20 cellular contexts compared by ENCODE assay signal in the genomic region with DNA sequence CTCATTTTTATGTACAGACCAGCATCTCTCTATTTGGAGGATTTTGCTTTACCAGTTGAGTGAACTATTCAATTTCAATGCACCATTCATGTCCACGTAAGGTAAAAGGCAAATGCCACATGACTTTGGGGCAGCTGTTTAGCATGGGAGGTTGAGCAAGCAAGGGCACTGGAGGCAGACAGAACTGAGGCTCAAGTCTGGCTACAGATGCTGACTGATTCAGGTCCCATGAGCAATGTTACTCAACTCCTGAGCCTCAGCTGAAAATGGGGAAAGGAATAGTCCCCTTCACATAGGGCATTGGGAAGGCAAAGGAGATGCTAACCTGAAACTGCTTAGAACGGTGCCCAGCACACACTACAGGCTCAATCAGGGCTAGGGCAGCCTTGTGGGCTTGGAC.
DNase-seq lines count a peak whose midpoint lies in the region; ATAC-seq and TF ChIP-seq lines count a peak whose summit lies in the region.
"Had no signal": no experiment of that assay in that cellular context is flagged by ENCODE, and none has a peak within 500 bp of the region (broad histone marks: within the 10 kb centered on the region; RNA-seq: fewer than 3 reads in every experiment).

No MANE protein-coding gene starts in this region.

- H3K4me3 Mint-ChIP-seq in effector memory CD8-positive, alpha-beta T cell: no peak overlapping the region
- H3K4me3 Mint-ChIP-seq: CD8-positive, alpha-beta memory T cell had no signal

- H3K4me3 ChIP-seq in AG10803 (ENCODE audit: low read length) (no peak overlapping the region), choroid plexus epithelial cell (ENCODE audit: low read depth, low read length) (no peak overlapping the region), osteoblast (ENCODE audit: insufficient read depth, low read length) (no peak overlapping the region), colonic mucosa (no peak overlapping the region)
- H3K4me3 ChIP-seq: MG63, SJSA1 had no signal

- peaks cover 3% of the 10 kb centered on the region for H3K36me3 Mint-ChIP-seq in effector memory CD8-positive, alpha-beta T cell (ENCODE audit: insufficient read depth)

- H3K36me3 ChIP-seq in osteoblast (ENCODE audit: insufficient read depth, low read length) (no peaks in the 10 kb centered on the region), colonic mucosa (no peaks in the 10 kb centered on the region)
- H3K36me3 ChIP-seq: MG63, SJSA1 had no signal

- DNase-seq in AG10803 (ENCODE audit: low read depth): peak; percentile 21
- peak; percentile 26 for DNase-seq in LHCN-M2 (ENCODE audit: low read depth)
- peak; percentile 8 for DNase-seq in choroid plexus epithelial cell (ENCODE audit: low read depth)
- peak; percentile 69 for DNase-seq in osteoblast (ENCODE audit: insufficient read length, low spot score, missing footprints)
- no peak for DNase-seq in KG1 (lab: John Stamatoyannopoulos, UW)
- no peak for DNase-seq in effector memory CD8-positive, alpha-beta T cell
- no peak for DNase-seq in colonic mucosa
- DNase-seq: C1 segment of cervical spinal cord; CD8-positive, alpha-beta memory T cell; DMS79; MG63; NCI-H1105; NCI-H2081; NCI-H2171 treated with DMSO at 0.1 percent for 48 hours; NCI-H446; NCI-H69 had no signal

- no peak for TF ChIP-seq CTCF in AG10803 (conservative IDR thresholded peaks at IDR 0.05; ENCODE audit: low read length)
- TF ChIP-seq CTCF in choroid plexus epithelial cell (conservative IDR thresholded peaks at IDR 0.05; ENCODE audit: low read depth, low read length): no peak
- TF ChIP-seq CTCF in osteoblast (IDR thresholded peaks at IDR 0.05; ENCODE audit: extremely low read depth, low read depth, low read length): no peak
- no peak for TF ChIP-seq CTCF in colonic mucosa (IDR thresholded peaks at IDR 0.05)

- no peak overlapping the region for H3K27ac Mint-ChIP-seq in effector memory CD8-positive, alpha-beta T cell

- no peaks in the 10 kb centered on the region for H3K9me3 Mint-ChIP-seq in effector memory CD8-positive, alpha-beta T cell
- H3K9me3 Mint-ChIP-seq: CD8-positive, alpha-beta memory T cell had no signal

- H3K4me1 Mint-ChIP-seq in effector memory CD8-positive, alpha-beta T cell (ENCODE audit: low read depth in 2 of 2): peaks cover 0 to 6% of the 10 kb centered on the region in 2 donors

- H3K9ac ChIP-seq in colonic mucosa (ENCODE audit: low read depth in 2 of 2, low read length in 2 of 2): no peak overlapping the region

- ATAC-seq in HG02840 (IDR thresholded peaks at IDR 0.05; ENCODE audit: low FRiP score, unreplicated experiment): no peak
- no peak for ATAC-seq in effector memory CD8-positive, alpha-beta T cell (replicated peaks)
- ATAC-seq: HepG2, Panc1 had no signal

- H3K79me2 ChIP-seq in osteoblast (ENCODE audit: insufficient read depth, low read length): no peaks in the 10 kb centered on the region

- H3K4me1 ChIP-seq in osteoblast (ENCODE audit: insufficient read depth, low read length) (peaks cover 7% of the 10 kb centered on the region), colonic mucosa (no peaks in the 10 kb centered on the region)
- H3K4me1 ChIP-seq: SJSA1 had no signal

- no peak overlapping the region for H3K4me2 ChIP-seq in osteoblast (ENCODE audit: insufficient read depth, low read length)

- H3K9me3 ChIP-seq in osteoblast (ENCODE audit: low read depth, low read length) (no peaks in the 10 kb centered on the region), colonic mucosa (no peaks in the 10 kb centered on the region)
- H3K9me3 ChIP-seq: MG63, SJSA1 had no signal

- intact Hi-C loops in colonic mucosa (cut with DNase I): no loop called here

- H3K27me3 ChIP-seq in osteoblast (ENCODE audit: insufficient read depth, low read length) (no peaks in the 10 kb centered on the region), colonic mucosa (no peaks in the 10 kb centered on the region)
- H3K27me3 ChIP-seq: MG63, SJSA1 had no signal

- H3K27me3 Mint-ChIP-seq in effector memory CD8-positive, alpha-beta T cell: no peaks in the 10 kb centered on the region

- H4K20me1 ChIP-seq in osteoblast (ENCODE audit: insufficient read depth, low read length): no peaks in the 10 kb centered on the region

- no peak overlapping the region for H2AFZ ChIP-seq in osteoblast (ENCODE audit: low read length)

- H3K27ac ChIP-seq in osteoblast (ENCODE audit: low read depth, low read length) (peak overlapping the region; percentile 8), colonic mucosa (no peak overlapping the region)
- H3K27ac ChIP-seq: SJSA1 had no signal

Comparison
In these comparisons a context has a peak if more than half of its experiments do, and no peak if none do; other contexts are left out.
1. DNase-seq: peak in AG10803 (single experiment), LHCN-M2 (single experiment), choroid plexus epithelial cell (single experiment) and osteoblast (single experiment); none in KG1 (single experiment), effector memory CD8-positive, alpha-beta T cell (0 of 3) and colonic mucosa (single experiment).